In genomic region chr9:36423196-36423595, GRCh38 we compare ENCODE assay signal across 25 cellular contexts. TPM values are rescaled to one million over a fixed set of nuclear protein-coding genes. Genes with fewer than 3 reads are reported as not detected.
DNase-seq lines count a peak whose midpoint lies in the region; ATAC-seq, FAIRE-seq and TF ChIP-seq lines count a peak whose summit lies in the region.
"Had no signal": no experiment of that assay in that cellular context is flagged by ENCODE, and none has a peak within 500 bp of the region (broad histone marks: within the 10 kb centered on the region; RNA-seq: fewer than 3 reads in every experiment).

No MANE protein-coding gene starts in this region.

- H3K9me3 Mint-ChIP-seq in Caco-2 (ENCODE audit: unreplicated experiment) (no peaks in the 10 kb centered on the region), nephron progenitor cell (peaks cover 11% of the 10 kb centered on the region)
- no peaks in the 10 kb centered on the region for H3K9me3 Mint-ChIP-seq in effector memory CD8-positive, alpha-beta T cell
- H3K9me3 Mint-ChIP-seq: activated CD4-positive, alpha-beta memory T cell treated with anti-CD3 and anti-CD28 coated beads, Interleukin-2, amount 10 ng/mL, durations not matched to agents 7 days and 5 days; activated naive CD8-positive, alpha-beta T cell treated with anti-CD3 and anti-CD28 coated beads, Interleukin-2, amount 10 ng/mL, durations not matched to agents 7 days and 5 days; activated T-cell treated with anti-CD3 and anti-CD28 coated beads, Interleukin-2, amount 50 U/mL, for 4 hours; CD4-positive, alpha-beta memory T cell had no signal

- H3K4me2 ChIP-seq in BLaER1, result peak overlapping the region; percentile 66
- H3K4me2 ChIP-seq: KMS-11 had no signal

- FAIRE-seq in frontal cortex (lab: Jason Lieb, UNC), result no peak
- FAIRE-seq: colon, pancreas, urothelium cell line had no signal

- intact Hi-C loops in Caco-2 (cut with micrococcal nuclease; ENCODE audit: unreplicated experiment), result no loop called here

- no peaks in the 10 kb centered on the region for H3K27me3 Mint-ChIP-seq in Caco-2 (ENCODE audit: insufficient read depth, unreplicated experiment)
- no peaks in the 10 kb centered on the region for H3K27me3 Mint-ChIP-seq in effector memory CD8-positive, alpha-beta T cell
- H3K27me3 Mint-ChIP-seq in nephron progenitor cell (ENCODE audit: low read depth, poor library complexity), result no peaks in the 10 kb centered on the region
- H3K27me3 Mint-ChIP-seq: activated CD4-positive, alpha-beta memory T cell treated with anti-CD3 and anti-CD28 coated beads, Interleukin-2, amount 10 ng/mL, durations not matched to agents 7 days and 5 days; activated naive CD8-positive, alpha-beta T cell treated with anti-CD3 and anti-CD28 coated beads, Interleukin-2, amount 10 ng/mL, durations not matched to agents 7 days and 5 days; CD4-positive, alpha-beta memory T cell; naive B cell had no signal

- H3K4me3 Mint-ChIP-seq in Caco-2 (ENCODE audit: unreplicated experiment) (no peak overlapping the region), nephron progenitor cell (no peak overlapping the region)
- no peak overlapping the region for H3K4me3 Mint-ChIP-seq in effector memory CD8-positive, alpha-beta T cell
- H3K4me3 Mint-ChIP-seq: activated CD4-positive, alpha-beta memory T cell treated with anti-CD3 and anti-CD28 coated beads, Interleukin-2, amount 10 ng/mL, durations not matched to agents 7 days and 5 days; activated naive CD8-positive, alpha-beta T cell treated with anti-CD3 and anti-CD28 coated beads, Interleukin-2, amount 10 ng/mL, durations not matched to agents 7 days and 5 days; activated T-cell treated with anti-CD3 and anti-CD28 coated beads, Interleukin-2, amount 50 U/mL, for 4 hours; CD4-positive, alpha-beta memory T cell; naive B cell had no signal

- POLR2A ChIA-PET in Caco-2 (lab: Charles Lee), result no interaction called here

- H4K20me1 ChIP-seq in BLaER1, result peaks cover 23% of the 10 kb centered on the region; the same call in 1 of the 2 replicates

- peaks cover 54% of the 10 kb centered on the region for H3K36me3 ChIP-seq in BLaER1
- no peaks in the 10 kb centered on the region for H3K36me3 ChIP-seq in Caco-2 (ENCODE audit: control insufficient read depth, insufficient read depth, low read length)
- H3K36me3 ChIP-seq in MG63, result peaks cover 12% of the 10 kb centered on the region
- H3K36me3 ChIP-seq: pancreas had no signal

- H3K27me3 ChIP-seq in BLaER1, result no peaks in the 10 kb centered on the region
- no peaks in the 10 kb centered on the region for H3K27me3 ChIP-seq in Caco-2 (replicated peaks; ENCODE audit: control insufficient read depth, insufficient read depth, low read length)
- no peaks in the 10 kb centered on the region for H3K27me3 ChIP-seq in MG63
- H3K27me3 ChIP-seq: pancreas had no signal

- peaks cover 31% of the 10 kb centered on the region for H3K4me1 ChIP-seq in BLaER1
- H3K4me1 ChIP-seq in Caco-2, result peaks cover 32% of the 10 kb centered on the region

- H3K27ac Mint-ChIP-seq in Caco-2 (ENCODE audit: unreplicated experiment) (peak overlapping the region; percentile 78), nephron progenitor cell (peak overlapping the region; percentile 47)
- peak overlapping the region; percentile 54 to 67 for H3K27ac Mint-ChIP-seq in effector memory CD8-positive, alpha-beta T cell
- H3K27ac Mint-ChIP-seq: activated CD4-positive, alpha-beta memory T cell treated with anti-CD3 and anti-CD28 coated beads, Interleukin-2, amount 10 ng/mL, durations not matched to agents 7 days and 5 days; activated naive CD8-positive, alpha-beta T cell treated with anti-CD3 and anti-CD28 coated beads, Interleukin-2, amount 10 ng/mL, durations not matched to agents 7 days and 5 days had no signal

- peak overlapping the region; percentile 45; the same call in 1 of the 2 replicates for H3K27ac ChIP-seq in BLaER1
- H3K27ac ChIP-seq: KMS-11, pancreas had no signal

- H3K9me3 ChIP-seq in BLaER1 (peaks cover 22% of the 10 kb centered on the region), Caco-2 (0 out of 2 replicates have a peak, but pooled peaks cover 3% of the 10 kb centered on the region), MG63 (peaks cover 9% of the 10 kb centered on the region; the same call in 1 of the 2 replicates)
- H3K9me3 ChIP-seq: pancreas had no signal

- H3K36me3 Mint-ChIP-seq in Caco-2 (ENCODE audit: insufficient read depth, unreplicated experiment), result peaks cover 14% of the 10 kb centered on the region
- H3K36me3 Mint-ChIP-seq in effector memory CD8-positive, alpha-beta T cell (ENCODE audit: insufficient read depth), result peaks cover 19% of the 10 kb centered on the region
- H3K36me3 Mint-ChIP-seq in nephron progenitor cell (ENCODE audit: low read depth), result peaks cover 64% of the 10 kb centered on the region

- TF ChIP-seq CTCF in Caco-2 (IDR thresholded peaks at IDR 0.05; ENCODE audit: insufficient read depth in 1 of 2, low read depth in 1 of 2, low read length in 1 of 2, severe bottlenecking in 1 of 2, unreplicated experiment in 1 of 2), result no peak
- TF ChIP-seq CTCF in nephron progenitor cell (IDR thresholded peaks at IDR 0.05), result no peak

- no peak for ATAC-seq in effector memory CD8-positive, alpha-beta T cell (replicated peaks)
- ATAC-seq in HG03457 (IDR thresholded peaks at IDR 0.05; ENCODE audit: unreplicated experiment), result no peak
- no peak for ATAC-seq in GM21367 (IDR thresholded peaks at IDR 0.05; ENCODE audit: unreplicated experiment)
- ATAC-seq: activated T-cell treated with anti-CD3 and anti-CD28 coated beads, Interleukin-2, amount 50 U/mL, for 4 hours; pancreas; sciatic nerve; SK-N-SH treated with all-trans-retinoic acid at 6 μM for 48 hours had no signal

- CTCF ChIA-PET in Caco-2 (lab: Charles Lee), result interaction anchor here (0.7 kb wide), 1 partner anchor 14 kb away, joined by 6 read pairs; no protein-coding TSS in a partner anchor

- H3K4me1 Mint-ChIP-seq in Caco-2 (ENCODE audit: low read depth, unreplicated experiment) (peaks cover 31% of the 10 kb centered on the region), nephron progenitor cell (peaks cover 21% of the 10 kb centered on the region)
- H3K4me1 Mint-ChIP-seq in effector memory CD8-positive, alpha-beta T cell (ENCODE audit: low read depth in 2 of 2), result peaks cover 26 to 38% of the 10 kb centered on the region in 2 donors

- H3K9ac ChIP-seq in BLaER1, result peak overlapping the region; percentile 34; the same call in 1 of the 2 replicates
- H3K9ac ChIP-seq: KMS-11 had no signal

- DNase-seq in Caco-2 (no peak), nephron progenitor cell (no peak), MG63 (no peak), frontal cortex (ENCODE audit: low spot score in 2 of 2) (no peak)
- no peak for DNase-seq in effector memory CD8-positive, alpha-beta T cell
- DNase-seq: activated CD4-positive, alpha-beta memory T cell treated with anti-CD3 and anti-CD28 coated beads, Interleukin-2, amount 10 ng/mL, durations not matched to agents 7 days and 5 days; activated CD4-positive, CD25-positive, alpha-beta regulatory T cell; activated naive CD8-positive, alpha-beta T cell treated with anti-CD3 and anti-CD28 coated beads, Interleukin-2, amount 10 ng/mL, durations not matched to agents 7 days and 5 days; activated T-cell treated with anti-CD3 and anti-CD28 coated beads, Interleukin-2, amount 50 U/mL, for 4 hours; CD4-positive, alpha-beta memory T cell; HCEC 1CT; naive B cell; NCI-H2171; NCI-H69; pancreas; stimulated activated CD4-positive, alpha-beta T cell treated with anti-CD3 and anti-CD28 coated beads, Interleukin-15, amount 100 ng/mL, for 24 hours; T1000 had no signal

- H3K4me3 ChIP-seq in BLaER1 (no peak overlapping the region), Caco-2 (ENCODE audit: low read depth, low read length) (no peak overlapping the region), MG63 (no peak overlapping the region)
- H3K4me3 ChIP-seq: pancreas had no signal

- BruUV-seq in Caco-2 (replicated peaks; lab: Mats Ljungman, UMichigan), result no TSS peak

RNA-seq across cellular contexts. Expression of gene RNF38, which starts 23.1 kb away (rescaled TPM):
- total RNA-seq in Caco-2 (2022), result 41.0 and 43.3 TPM in 2 replicates
- total RNA-seq in MG63 (2014; rRNA removed; shearing (Covaris generic); ENCODE audit: low replicate concordance), result 11.0 and 13.3 TPM in 2 replicates
- 38.7 TPM for total RNA-seq in frontal cortex
